Comparison of ENCODE assay signal across 9 cellular contexts in the genomic region with DNA sequence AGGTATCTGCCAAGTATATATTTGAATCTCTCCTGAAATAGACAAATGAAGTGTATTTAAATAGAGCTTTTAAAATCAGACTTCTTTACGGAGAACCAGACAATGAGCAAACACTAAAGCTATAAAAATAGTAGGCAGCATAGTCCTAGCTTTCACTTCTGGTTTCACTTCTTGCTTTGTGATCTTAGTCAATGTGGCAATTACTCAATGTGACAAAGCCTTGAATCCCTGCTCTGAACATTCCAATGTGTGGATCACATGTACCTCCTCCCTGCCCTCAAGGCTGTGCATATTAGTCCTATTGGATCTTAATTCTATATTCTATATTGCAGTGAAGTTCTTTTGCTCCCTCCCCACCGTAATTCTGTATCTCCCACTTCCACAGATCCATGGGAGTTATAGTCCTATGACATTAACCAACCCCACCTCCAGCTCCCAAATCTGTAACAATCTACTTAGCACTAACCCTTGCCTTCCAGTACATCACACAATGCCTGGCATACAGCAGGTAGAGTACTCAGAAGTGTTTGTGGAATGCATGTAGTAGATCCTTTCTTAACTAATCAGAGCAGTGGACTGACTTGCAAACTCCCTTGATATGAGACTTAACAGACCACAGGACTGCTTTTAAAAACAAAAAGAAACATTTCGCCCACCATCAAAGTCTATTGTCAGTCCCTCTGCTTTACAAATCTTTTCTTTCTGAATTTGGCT. TPM values are rescaled to one million over a fixed set of nuclear protein-coding genes. Genes with fewer than 3 reads are reported as not detected.
DNase-seq lines count a peak whose midpoint lies in the region; ATAC-seq, FAIRE-seq and TF ChIP-seq lines count a peak whose summit lies in the region.
"Had no signal": no experiment of that assay in that cellular context is flagged by ENCODE, and none has a peak within 500 bp of the region (broad histone marks: within the 10 kb centered on the region; RNA-seq: fewer than 3 reads in every experiment).

No MANE protein-coding gene starts in this region.

- no peak overlapping the region for H3K4me3 ChIP-seq in uterus

- H3K4me1 Mint-ChIP-seq in activated T-helper 1 cell treated with anti-CD3 and anti-CD28 coated beads, Interleukin-12 subunit alpha, Interleukin-12 subunit beta, Interleukin-2, Interleukin-4 antibody, amounts not matched to agents 30 ng/mL and 10 ng/mL and 1 ng/mL, durations not matched to agents 14 hours and 24 hours and 36 hours (ENCODE audit: low read depth) = peaks cover 37% of the 10 kb centered on the region

- no peaks in the 10 kb centered on the region for H3K36me3 ChIP-seq in uterus
- H3K36me3 ChIP-seq: neutrophil had no signal

- peak overlapping the region; percentile 51 for H3K27ac Mint-ChIP-seq in activated T-helper 1 cell treated with anti-CD3 and anti-CD28 coated beads, Interleukin-12 subunit alpha, Interleukin-12 subunit beta, Interleukin-2, Interleukin-4 antibody, amounts not matched to agents 30 ng/mL and 10 ng/mL and 1 ng/mL, durations not matched to agents 14 hours and 24 hours and 36 hours

- TF ChIP-seq CTCF in uterus (IDR thresholded peaks at IDR 0.05) = no peak

- H3K27me3 Mint-ChIP-seq in activated T-helper 1 cell treated with anti-CD3 and anti-CD28 coated beads, Interleukin-12 subunit alpha, Interleukin-12 subunit beta, Interleukin-2, Interleukin-4 antibody, amounts not matched to agents 30 ng/mL and 10 ng/mL and 1 ng/mL, durations not matched to agents 14 hours and 24 hours and 36 hours (ENCODE audit: insufficient read depth) = peaks cover 4% of the 10 kb centered on the region

- H3K27me3 ChIP-seq in uterus = no peaks in the 10 kb centered on the region

- peak; percentile 88 for FAIRE-seq in islet of Langerhans (lab: Jason Lieb, UNC)

- DNase-seq in DMS53 treated with DMSO at 0.1 percent for 48 hours (lab: John Stamatoyannopoulos, UW; ENCODE audit: unreplicated experiment) (peak; percentile 17), uterus (no peak), NCI-H1930 (lab: John Stamatoyannopoulos, UW) (no peak)
- no peak for DNase-seq in activated T-helper 1 cell treated with anti-CD3 and anti-CD28 coated beads, Interleukin-12 subunit alpha, Interleukin-12 subunit beta, Interleukin-2, Interleukin-4 antibody, amounts not matched to agents 30 ng/mL and 10 ng/mL and 1 ng/mL, durations not matched to agents 14 hours and 24 hours and 36 hours (ENCODE audit: low spot score)
- no peak for DNase-seq in stimulated activated CD4-positive, alpha-beta T cell treated with anti-CD3 and anti-CD28 coated beads, Interleukin-4, amount 100 ng/mL, for 24 hours

- no peaks in the 10 kb centered on the region for H3K36me3 Mint-ChIP-seq in activated T-helper 1 cell treated with anti-CD3 and anti-CD28 coated beads, Interleukin-12 subunit alpha, Interleukin-12 subunit beta, Interleukin-2, Interleukin-4 antibody, amounts not matched to agents 30 ng/mL and 10 ng/mL and 1 ng/mL, durations not matched to agents 14 hours and 24 hours and 36 hours (ENCODE audit: low read depth)

- no peaks in the 10 kb centered on the region for H3K9me3 Mint-ChIP-seq in activated T-helper 1 cell treated with anti-CD3 and anti-CD28 coated beads, Interleukin-12 subunit alpha, Interleukin-12 subunit beta, Interleukin-2, Interleukin-4 antibody, amounts not matched to agents 30 ng/mL and 10 ng/mL and 1 ng/mL, durations not matched to agents 14 hours and 24 hours and 36 hours

- ATAC-seq in GM19468 (IDR thresholded peaks at IDR 0.05; ENCODE audit: extremely low read depth, unreplicated experiment) = peak; percentile 82
- ATAC-seq in HG03469 (IDR thresholded peaks at IDR 0.05; ENCODE audit: unreplicated experiment) = peak; percentile 68

- no peaks in the 10 kb centered on the region for H3K9me3 ChIP-seq in uterus
- H3K9me3 ChIP-seq: neutrophil had no signal

- peaks cover 6% of the 10 kb centered on the region in 2 donors for H3K4me1 ChIP-seq in uterus

- peak overlapping the region; percentile 76 to 80 for H3K27ac ChIP-seq in uterus
- H3K27ac ChIP-seq: neutrophil had no signal

- intact Hi-C loops in activated T-helper 1 cell treated with anti-CD3 and anti-CD28 coated beads, Interleukin-12 subunit alpha, Interleukin-12 subunit beta, Interleukin-2, Interleukin-4 antibody, amounts not matched to agents 30 ng/mL and 10 ng/mL and 1 ng/mL, durations not matched to agents 14 hours and 24 hours and 36 hours (cut with micrococcal nuclease) = loop anchor here (5.0 kb wide), 2 partner anchors 204 to 254 kb away; partner anchors contain the start of gene GYG1
- intact Hi-C loops in uterus (cut with DNase I; ENCODE audit: low total_unique reads) = no loop called here

- peak overlapping the region; percentile 16 for H3K4me3 Mint-ChIP-seq in activated T-helper 1 cell treated with anti-CD3 and anti-CD28 coated beads, Interleukin-12 subunit alpha, Interleukin-12 subunit beta, Interleukin-2, Interleukin-4 antibody, amounts not matched to agents 30 ng/mL and 10 ng/mL and 1 ng/mL, durations not matched to agents 14 hours and 24 hours and 36 hours

- no peak for TF ChIP-seq POLR2A in uterus (IDR thresholded peaks at IDR 0.05)

RNA-seq across cellular contexts. Expression of gene CP, which starts 24.3 kb away (rescaled TPM):
- not detected in 2 replicates for total RNA-seq in activated T-helper 1 cell treated with anti-CD3 and anti-CD28 coated beads, Interleukin-12 subunit alpha, Interleukin-12 subunit beta, Interleukin-2, Interleukin-4 antibody, amounts not matched to agents 30 ng/mL and 10 ng/mL and 1 ng/mL, durations not matched to agents 14 hours and 24 hours and 36 hours
- 10 to 100 TPM in 1 of 4 donors, 1 to 10 TPM in 3; 2.2 to 13.3 (median 5.9) TPM for total RNA-seq in uterus
